ENCODE assay signal across 21 cellular contexts in genomic region chr2:128775064-128775347, GRCh38.
"Had no signal": no experiment of that assay in that cellular context is flagged by ENCODE, and none has a peak within 500 bp of the region (broad histone marks: within the 10 kb centered on the region; RNA-seq: fewer than 3 reads in every experiment).

No MANE protein-coding gene starts in this region.

- H3K4me3 ChIP-seq: adrenal gland, dorsolateral prefrontal cortex, neural progenitor cell, psoas muscle, tibial nerve, uterus had no signal

- DNase-seq: activated CD4-positive, alpha-beta T cell treated with anti-CD3 and anti-CD28 coated beads, Interleukin-2, amount 10 ng/mL, durations not matched to agents 7 days and 5 days; activated CD8-positive, alpha-beta memory T cell treated with anti-CD3 and anti-CD28 coated beads for 24 hours; activated naive CD4-positive, alpha-beta T cell treated with anti-CD3 and anti-CD28 coated beads, Interleukin-2, amount 50 U/mL, for 16 hours; activated T-cell treated with anti-CD3 and anti-CD28 coated beads, Interleukin-2, amount 50 U/mL, for 72 hours; endodermal cell; foreskin fibroblast; hypothalamus; kidney; naive thymus-derived CD4-positive, alpha-beta T cell; psoas muscle; stimulated activated naive CD4-positive, alpha-beta T cell treated with Interleukin-2 at 50 U/mL for 16 hours; substantia nigra; T1000; uterus had no signal

- H3K9me3 ChIP-seq: adrenal gland, psoas muscle, tibial nerve, uterus had no signal

- H3K27me3 ChIP-seq: adrenal gland, dorsolateral prefrontal cortex, neural progenitor cell, tibial nerve, uterus had no signal

- ATAC-seq: activated T-cell treated with anti-CD3 and anti-CD28 coated beads, Interleukin-2, amount 50 U/mL, for 72 hours; left lobe of liver; naive thymus-derived CD4-positive, alpha-beta T cell; sciatic nerve had no signal

- H3K4me1 ChIP-seq: adrenal gland, neural progenitor cell, tibial nerve, uterus had no signal

- H3K27ac ChIP-seq: adrenal gland, dorsolateral prefrontal cortex, epithelial cell of prostate, neural progenitor cell, psoas muscle, tibial nerve, uterus had no signal

- H3K36me3 ChIP-seq: adrenal gland, neural progenitor cell, tibial nerve, uterus had no signal
